29 cellular contexts compared by ENCODE assay signal in the genomic region with DNA sequence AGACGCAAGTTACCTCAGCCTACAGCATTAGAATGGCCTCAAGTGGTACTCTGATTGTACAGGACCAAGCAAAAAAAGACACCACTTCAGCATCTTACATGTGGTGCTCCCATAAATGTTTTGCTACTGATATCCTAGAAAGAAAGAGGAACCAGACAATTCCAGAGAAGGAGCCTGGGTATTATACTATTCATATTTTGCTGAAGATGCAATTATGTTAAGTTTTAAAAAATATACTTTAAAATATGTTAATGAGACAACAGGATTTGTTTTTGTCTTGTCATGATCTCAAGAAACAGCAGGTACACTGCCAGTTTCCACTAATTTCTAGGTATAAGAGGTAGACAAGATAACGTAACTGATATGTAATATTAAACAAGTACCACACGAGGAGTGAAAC.
"Had no signal": no experiment of that assay in that cellular context is flagged by ENCODE, and none has a peak within 500 bp of the region (broad histone marks: within the 10 kb centered on the region; RNA-seq: fewer than 3 reads in every experiment).

No MANE protein-coding gene starts in this region.

- ATAC-seq: activated CD8-positive, alpha-beta memory T cell treated with anti-CD3 and anti-CD28 coated beads, Interleukin-2, amount 10 ng/mL, durations not matched to agents 7 days and 5 days; activated CD8-positive, alpha-beta T cell treated with anti-CD3 and anti-CD28 coated beads, Interleukin-2, amount 10 ng/mL, durations not matched to agents 7 days and 5 days; activated naive CD8-positive, alpha-beta T cell treated with anti-CD3 and anti-CD28 coated beads, Interleukin-2, amount 50 U/mL, for 24 hours had no signal

- H3K36me3 ChIP-seq: ascending aorta, cardiac muscle cell had no signal

- H3K9me3 ChIP-seq: ascending aorta had no signal

- H3K4me3 ChIP-seq: ascending aorta, cardiac muscle cell had no signal

- DNase-seq: activated B cell treated with CpG ODN at 0.5 μM for 24 hours; activated CD4-positive, alpha-beta memory T cell treated with anti-CD3 and anti-CD28 coated beads, Interleukin-2, amount 10 ng/mL, durations not matched to agents 7 days and 5 days; activated CD4-positive, alpha-beta T cell treated with anti-CD3 and anti-CD28 coated beads for 4 hours; activated CD4-positive, alpha-beta T cell treated with anti-CD3 and anti-CD28 coated beads, Interleukin-2, amount 10 ng/mL, durations not matched to agents 24 days and 14 days; activated CD4-positive, alpha-beta T cell treated with anti-CD3 and anti-CD28 coated beads, Interleukin-2, amount 50 U/mL, for 48 hours; activated CD4-positive, CD25-positive, alpha-beta regulatory T cell treated with anti-CD3 and anti-CD28 coated beads, Interleukin-2, amount 50 U/mL, for 72 hours; activated CD8-positive, alpha-beta memory T cell treated with anti-CD3 and anti-CD28 coated beads for 24 hours; activated CD8-positive, alpha-beta memory T cell treated with anti-CD3 and anti-CD28 coated beads, Interleukin-2, amount 10 ng/mL, durations not matched to agents 7 days and 5 days; activated CD8-positive, alpha-beta memory T cell treated with anti-CD3 and anti-CD28 coated beads, Interleukin-2, amount 50 U/mL, for 48 hours; activated CD8-positive, alpha-beta T cell treated with anti-CD3 and anti-CD28 coated beads, Interleukin-2, amount 10 ng/mL, durations not matched to agents 7 days and 5 days; activated effector memory CD4-positive, alpha-beta T cell treated with Interleukin-2 at 50 U/mL for 16 hours; activated gamma-delta T cell; activated naive CD4-positive, alpha-beta T cell treated with anti-CD3 and anti-CD28 coated beads, Interleukin-2, amount 10 ng/mL, durations not matched to agents 7 days and 5 days; activated naive CD4-positive, alpha-beta T cell treated with Interleukin-2 at 50 U/mL for 16 hours; activated naive CD8-positive, alpha-beta T cell treated with anti-CD3 and anti-CD28 coated beads, Interleukin-2, amount 10 ng/mL, durations not matched to agents 7 days and 5 days; activated naive CD8-positive, alpha-beta T cell treated with anti-CD3 and anti-CD28 coated beads, Interleukin-2, amount 50 U/mL, for 24 hours; activated T-cell treated with anti-CD3 and anti-CD28 coated beads, Interleukin-2, amount 50 U/mL, for 24 hours; activated T-cell treated with anti-CD3 and anti-CD28 coated beads, Interleukin-2, amount 50 U/mL, for 48 hours; amygdala; anterior cingulate cortex; caudate nucleus; cerebellar nuclear complex; T-helper 2 cell; T-helper 9 cell had no signal

- H3K27me3 ChIP-seq: ascending aorta, cardiac muscle cell had no signal

- FAIRE-seq: bronchial epithelial cell, TTC549 had no signal

- H3K27ac ChIP-seq: ascending aorta, cardiac muscle cell, VCaP had no signal
